ENCODE assay signal across 10 cellular contexts in the genomic region with DNA sequence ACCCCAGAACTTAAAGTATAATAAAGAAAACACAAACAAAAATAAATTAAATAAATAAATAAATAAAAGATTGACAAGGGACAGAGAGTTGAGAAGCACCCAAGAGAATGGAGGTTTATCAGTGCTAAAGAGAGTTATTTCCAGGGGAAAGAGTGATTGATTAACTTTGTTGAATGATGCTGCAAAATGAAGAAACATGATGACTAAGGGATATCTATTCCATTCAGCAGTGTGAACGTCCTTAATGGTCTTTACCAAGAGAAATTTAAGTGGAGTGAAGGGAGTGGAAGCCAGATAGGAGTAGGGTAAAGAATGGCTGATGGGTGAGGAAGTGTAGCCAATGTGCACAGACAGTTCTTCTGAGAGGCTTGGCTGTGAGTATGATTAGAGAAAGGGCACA. TPM values are rescaled to one million over a fixed set of nuclear protein-coding genes. Genes with fewer than 3 reads are reported as not detected.
"Had no signal": no experiment of that assay in that cellular context is flagged by ENCODE, and none has a peak within 500 bp of the region (broad histone marks: within the 10 kb centered on the region; RNA-seq: fewer than 3 reads in every experiment).

No MANE protein-coding gene starts in this region.

- H3K4me2 ChIP-seq: GM23338 had no signal

- H3K36me3 ChIP-seq: HAP-1 had no signal

- ATAC-seq: GM23338, HCT116 had no signal

- H3K27ac ChIP-seq: HL-60 had no signal

- H2AFZ ChIP-seq: GM23338 had no signal

- H3K4me3 ChIP-seq: GM23338, HAP-1 had no signal

- H3K9me3 ChIP-seq: HAP-1 had no signal

- DNase-seq: H7, HFFc6, KG1 had no signal

RNA-seq across cellular contexts. Expression of a gene that starts 11.1 kb away (rescaled TPM):
- total RNA-seq: GM23338, H4, H7, HFFc6, HT1080 had no signal
- polyA plus RNA-seq: GM23338, IgD-negative memory B cell had no signal
